In the genomic region with DNA sequence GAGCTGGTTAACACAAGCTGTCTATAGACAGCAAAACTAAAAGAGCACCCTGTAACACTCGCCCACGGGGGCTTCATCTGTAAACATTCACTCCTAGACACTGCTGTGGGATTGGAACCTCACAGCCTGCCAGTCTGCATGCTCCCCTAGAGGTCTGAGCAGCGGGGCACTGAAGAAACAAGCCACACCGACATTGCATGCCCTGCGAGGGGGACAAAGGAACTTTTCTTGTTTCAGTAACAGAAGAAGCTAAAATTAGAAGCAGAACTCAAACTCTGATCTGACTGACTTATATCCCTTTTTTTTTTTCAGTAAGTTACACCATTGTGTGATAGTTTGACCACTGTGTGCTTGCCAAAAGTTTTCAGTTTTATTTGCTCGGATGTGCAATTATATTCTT, we compare ENCODE assay signal across 11 cellular contexts.
A peak's percentile ranks its signal among the peaks of the same experiment; 100 is the strongest.
DNase-seq lines count a peak whose midpoint lies in the region; ATAC-seq lines count a peak whose summit lies in the region.
"Had no signal": no experiment of that assay in that cellular context is flagged by ENCODE, and none has a peak within 500 bp of the region (broad histone marks: within the 10 kb centered on the region; RNA-seq: fewer than 3 reads in every experiment).

No MANE protein-coding gene starts in this region.

- ATAC-seq in GM19397 (IDR thresholded peaks at IDR 0.05; ENCODE audit: unreplicated experiment) (peak; percentile 47), left ventricle myocardium superior (peak; percentile 58)

- peaks cover 97% of the 10 kb centered on the region for H3K4me1 ChIP-seq in skeletal muscle satellite cell (ENCODE audit: control insufficient read depth, insufficient read depth, low read length)
- peaks cover 63% of the 10 kb centered on the region for H3K4me1 ChIP-seq in GM23248 (ENCODE audit: insufficient read depth)

- H3K9me3 ChIP-seq in skeletal muscle satellite cell (replicated peaks; ENCODE audit: low read length): no peaks in the 10 kb centered on the region
- H3K9me3 ChIP-seq in GM23248 (ENCODE audit: low read depth): no peaks in the 10 kb centered on the region
- H3K9me3 ChIP-seq: psoas muscle had no signal

- H3K27ac ChIP-seq in GM23248: no peak overlapping the region
- H3K27ac ChIP-seq: psoas muscle had no signal

- H3K9ac ChIP-seq in skeletal muscle satellite cell (ENCODE audit: low read depth, low read length) (peak overlapping the region; percentile 9), GM23248 (no peak overlapping the region)

- H2AFZ ChIP-seq in GM23248: no peak overlapping the region

- DNase-seq in UCSD-AML1 (lab: John Stamatoyannopoulos, UW; ENCODE audit: unreplicated experiment) (peak; percentile 33), left ventricle myocardium superior (peak; percentile 34), GM23248 (no peak), SHP77 (lab: John Stamatoyannopoulos, UW) (no peak), RKO (ENCODE audit: low spot score) (no peak), RPMI8226 (no peak)
- DNase-seq: activated CD4-positive, alpha-beta T cell treated with anti-CD3 and anti-CD28 coated beads, Interleukin-2, amount 10 ng/mL, durations not matched to agents 24 days and 14 days; NCI-H146 had no signal

- no peaks in the 10 kb centered on the region for H3K9me2 ChIP-seq in GM23248 (ENCODE audit: insufficient read depth)

- WGBS in GM23248 (ENCODE audit: low coverage in 1 of 2, low lambda C conversion rate in 2 of 2, missing lambda C conversion rate in 2 of 2), 2 experiments: 81 to 82% methylated on average over 6 of the region's 6 CpGs

- peaks cover 33% of the 10 kb centered on the region for H3F3A ChIP-seq in GM23248 (ENCODE audit: insufficient read depth)

- peak overlapping the region; percentile 16 for H3K4me2 ChIP-seq in skeletal muscle satellite cell (ENCODE audit: low read length)
- no peak overlapping the region for H3K4me2 ChIP-seq in GM23248 (ENCODE audit: unreplicated experiment)

- in situ Hi-C loops in GM23248 (cut with MboI): no loop called here

- H3K36me3 ChIP-seq in skeletal muscle satellite cell (ENCODE audit: insufficient read depth, low read length) (peaks cover 19% of the 10 kb centered on the region), GM23248 (ENCODE audit: low read depth) (no peaks in the 10 kb centered on the region)

- peaks cover 100% of the 10 kb centered on the region for H3K79me2 ChIP-seq in GM23248 (ENCODE audit: insufficient read depth)

- H3K27me3 ChIP-seq in skeletal muscle satellite cell (ENCODE audit: control insufficient read depth, insufficient read depth, low read length) (no peaks in the 10 kb centered on the region), GM23248 (replicated peaks; ENCODE audit: insufficient read depth) (no peaks in the 10 kb centered on the region)

- H4K20me1 ChIP-seq in GM23248 (ENCODE audit: insufficient read depth): no peaks in the 10 kb centered on the region

- H3K4me3 ChIP-seq in skeletal muscle satellite cell (ENCODE audit: low read length): no peak overlapping the region
- H3K4me3 ChIP-seq in GM23248: no peak overlapping the region
- H3K4me3 ChIP-seq: psoas muscle had no signal

- intact Hi-C loops in left ventricle myocardium superior (cut with micrococcal nuclease): no loop called here

Comparison
In these comparisons a context has a peak if more than half of its experiments do, and no peak if none do; other contexts are left out.
1. DNase-seq: peak in UCSD-AML1 (single experiment) and left ventricle myocardium superior (single experiment); none in GM23248 (single experiment), SHP77 (0 of 2), RKO (single experiment) and RPMI8226 (single experiment).